Comparison of ENCODE assay signal across 14 cellular contexts in genomic region chr7:84100866-84101265, GRCh38.
A peak's percentile ranks its signal among the peaks of the same experiment; 100 is the strongest.
DNase-seq lines count a peak whose midpoint lies in the region; ATAC-seq, FAIRE-seq and TF ChIP-seq lines count a peak whose summit lies in the region.
"Had no signal": no experiment of that assay in that cellular context is flagged by ENCODE, and none has a peak within 500 bp of the region (broad histone marks: within the 10 kb centered on the region; RNA-seq: fewer than 3 reads in every experiment).

No MANE protein-coding gene starts in this region.

- in situ Hi-C loops in HepG2 (cut with HindIII; ENCODE audit: extremely low pct_ligation_motif_present, low pct_unique_long_range_greater_than_20kb) = no loop called here
- in situ Hi-C loops in SK-MEL-5 (cut with HindIII; ENCODE audit: low pct_unique_long_range_greater_than_20kb, low sequenced_read_pairs) = no loop called here

- intact Hi-C loops in HepG2 (cut with micrococcal nuclease; ENCODE audit: unreplicated experiment) = no loop called here
- intact Hi-C loops in right lobe of liver (cut with DNase I) = no loop called here

- no peaks in the 10 kb centered on the region for H4K20me1 ChIP-seq in HepG2 (ENCODE audit: insufficient read depth, low read length)
- H4K20me1 ChIP-seq: BLaER1 treated with 17β-estradiol and CSF1 and Interleukin-3, amounts not matched to agents 10 nM and 100 nM had no signal

- no peaks in the 10 kb centered on the region for H3K9me3 ChIP-seq in HepG2 (ENCODE audit: low read length)
- H3K9me3 ChIP-seq in right lobe of liver = no peaks in the 10 kb centered on the region
- H3K9me3 ChIP-seq in CD8-positive, alpha-beta memory T cell (ENCODE audit: low read length) = no peaks in the 10 kb centered on the region
- H3K9me3 ChIP-seq: BLaER1 treated with 17β-estradiol and CSF1 and Interleukin-3, amounts not matched to agents 10 nM and 100 nM; colonic mucosa had no signal

- H3K4me1 ChIP-seq in HepG2 (ENCODE audit: insufficient read depth, low read length) (no peaks in the 10 kb centered on the region), right lobe of liver (no peaks in the 10 kb centered on the region), foreskin keratinocyte (no peaks in the 10 kb centered on the region)
- no peaks in the 10 kb centered on the region for H3K4me1 ChIP-seq in CD8-positive, alpha-beta memory T cell (ENCODE audit: insufficient read depth, low read length)
- H3K4me1 ChIP-seq: colonic mucosa had no signal

- no peak overlapping the region for H3K27ac Mint-ChIP-seq in CD8-positive, alpha-beta memory T cell
- H3K27ac Mint-ChIP-seq: activated T-cell treated with anti-CD3 and anti-CD28 coated beads, Interleukin-2, amount 50 U/mL, for 24 hours; nephron had no signal

- CTCF ChIA-PET in HepG2 (lab: Yijun Ruan, JAX; ENCODE audit: low intra/inter-chr PET ratio, low total read pairs) = no interaction called here
- CTCF ChIA-PET in CD8-positive, alpha-beta memory T cell (lab: Charles Lee) = no interaction called here

- TF ChIP-seq EP300 in HepG2 (IDR thresholded peaks at IDR 0.05; ENCODE audit: low read depth in 2 of 2, low read length in 2 of 2) (no peak), HepG2 (CRISPR knock-in tag; IDR thresholded peaks at IDR 0.05; ENCODE audit: borderline replicate concordance) (no peak)

- DNase-seq in HepG2 (ENCODE audit: low spot score) = no peak
- no peak for DNase-seq in right lobe of liver
- DNase-seq in SK-MEL-5 (ENCODE audit: low read depth, low spot score) = peak; percentile 70
- DNase-seq in foreskin keratinocyte = peak in 1 of 2 donors; percentile 56
- no peak for DNase-seq in NCI-H526 (lab: John Stamatoyannopoulos, UW)
- no peak for DNase-seq in CD8-positive, alpha-beta memory T cell
- DNase-seq: activated T-cell treated with anti-CD3 and anti-CD28 coated beads, Interleukin-2, amount 50 U/mL, for 24 hours; colonic mucosa; NCI-H524; stimulated activated CD4-positive, alpha-beta T cell treated with anti-CD3 and anti-CD28 coated beads, Interleukin-1b, Interleukin-23, amount 100 ng/mL, for 48 hours had no signal

- 63% methylated on average over 1 of the region's 1 CpG for WGBS in HepG2 (ENCODE audit: low lambda C conversion rate)
- WGBS in right lobe of liver (ENCODE audit: insufficient coverage, low coverage, low lambda C conversion rate, missing lambda C conversion rate) = no CpG with 5 or more reads among the region's 1 CpG

- H3K4me3 ChIP-seq in HepG2 (replicated peaks in 1 of 3; ENCODE audit: insufficient read depth in 1 of 3, low read depth in 2 of 3, low read length in 3 of 3) (no peak overlapping the region), right lobe of liver (no peak overlapping the region)
- no peak overlapping the region for H3K4me3 ChIP-seq in CD8-positive, alpha-beta memory T cell (ENCODE audit: low read length)
- H3K4me3 ChIP-seq: BLaER1 treated with 17β-estradiol and CSF1 and Interleukin-3, amounts not matched to agents 10 nM and 100 nM; colonic mucosa had no signal

- H3K4me1 Mint-ChIP-seq in CD8-positive, alpha-beta memory T cell = no peaks in the 10 kb centered on the region

- H3K27ac ChIP-seq in HepG2 (ENCODE audit: extremely low read length, insufficient read depth, low read length) = no peak overlapping the region
- H3K27ac ChIP-seq in right lobe of liver = no peak overlapping the region
- no peak overlapping the region for H3K27ac ChIP-seq in foreskin keratinocyte
- no peak overlapping the region for H3K27ac ChIP-seq in CD8-positive, alpha-beta memory T cell (ENCODE audit: low read depth, low read length)
- H3K27ac ChIP-seq: BLaER1 treated with 17β-estradiol and CSF1 and Interleukin-3, amounts not matched to agents 10 nM and 100 nM; colonic mucosa had no signal

- no peak for TF ChIP-seq POLR2A in HepG2 (IDR thresholded peaks at IDR 0.05; ENCODE audit: insufficient read depth in 1 of 2, low read depth in 2 of 2, low read length in 2 of 2)
- TF ChIP-seq POLR2A in right lobe of liver (IDR thresholded peaks at IDR 0.05) = no peak

- TF ChIP-seq CTCF in HepG2 (CRISPR knock-in tag; IDR thresholded peaks at IDR 0.05) = no peak
- no peak for TF ChIP-seq CTCF in right lobe of liver (IDR thresholded peaks at IDR 0.05)
- TF ChIP-seq CTCF in foreskin keratinocyte (conservative IDR thresholded peaks at IDR 0.05) = peak; percentile 46

- H3K4me2 ChIP-seq in HepG2 (ENCODE audit: low read depth, low read length) = no peak overlapping the region
- H3K4me2 ChIP-seq: BLaER1 treated with 17β-estradiol and CSF1 and Interleukin-3, amounts not matched to agents 10 nM and 100 nM had no signal

- no peaks in the 10 kb centered on the region for H3K27me3 Mint-ChIP-seq in CD8-positive, alpha-beta memory T cell
- H3K27me3 Mint-ChIP-seq: activated T-cell treated with anti-CD3 and anti-CD28 coated beads, Interleukin-2, amount 50 U/mL, for 24 hours had no signal

- H3K79me2 ChIP-seq in HepG2 (ENCODE audit: insufficient read depth, low read length) = no peaks in the 10 kb centered on the region

- peaks cover 2 to 13% (median 5%) of the 10 kb centered on the region in 5 donors for H3K9me3 Mint-ChIP-seq in CD8-positive, alpha-beta memory T cell
- H3K9me3 Mint-ChIP-seq: activated T-cell treated with anti-CD3 and anti-CD28 coated beads, Interleukin-2, amount 50 U/mL, for 24 hours; nephron had no signal

- no TSS peak for BruUV-seq in HepG2 (replicated peaks; lab: Mats Ljungman, UMichigan)

- H3K36me3 ChIP-seq in HepG2 (replicated peaks in 1 of 2; ENCODE audit: control insufficient read depth in 1 of 2, insufficient read depth in 2 of 2, low read length in 2 of 2) = no peaks in the 10 kb centered on the region
- H3K36me3 ChIP-seq in right lobe of liver = no peaks in the 10 kb centered on the region
- no peaks in the 10 kb centered on the region for H3K36me3 ChIP-seq in CD8-positive, alpha-beta memory T cell (ENCODE audit: insufficient read depth, low read length)
- H3K36me3 ChIP-seq: BLaER1 treated with 17β-estradiol and CSF1 and Interleukin-3, amounts not matched to agents 10 nM and 100 nM; colonic mucosa had no signal

- H3K36me3 Mint-ChIP-seq in CD8-positive, alpha-beta memory T cell = no peaks in the 10 kb centered on the region

- no peak overlapping the region for H2AFZ ChIP-seq in HepG2 (ENCODE audit: low read length)

- H3K9ac ChIP-seq in HepG2 (ENCODE audit: insufficient read depth, low read depth, low read length) = no peak overlapping the region
- H3K9ac ChIP-seq: BLaER1 treated with 17β-estradiol and CSF1 and Interleukin-3, amounts not matched to agents 10 nM and 100 nM had no signal

- TF ChIP-seq RAD21 in HepG2 (CRISPR knock-in tag; IDR thresholded peaks at IDR 0.05) = no peak

- ATAC-seq in HepG2 (peak; percentile 59; the same call in 2 of the 3 replicates), right lobe of liver (no peak), foreskin keratinocyte (peak; percentile 96), GM21786 (IDR thresholded peaks at IDR 0.05; ENCODE audit: unreplicated experiment) (no peak), GM18867 (IDR thresholded peaks at IDR 0.05; ENCODE audit: unreplicated experiment) (no peak)

- FAIRE-seq in HepG2 (lab: Jason Lieb, UNC) = no peak

- POLR2A ChIA-PET in HepG2 (lab: Yijun Ruan, JAX) = no interaction called here
- POLR2A ChIA-PET in CD8-positive, alpha-beta memory T cell (lab: Charles Lee) = no interaction called here

- H3K27me3 ChIP-seq in HepG2 (ENCODE audit: control insufficient read depth in 1 of 2, insufficient read depth in 2 of 2, low read length in 2 of 2) (no peaks in the 10 kb centered on the region), right lobe of liver (no peaks in the 10 kb centered on the region), foreskin keratinocyte (no peaks in the 10 kb centered on the region)
- no peaks in the 10 kb centered on the region for H3K27me3 ChIP-seq in CD8-positive, alpha-beta memory T cell (ENCODE audit: insufficient read depth, low read length, poor library complexity, severe bottlenecking)
- H3K27me3 ChIP-seq: BLaER1 treated with 17β-estradiol and CSF1 and Interleukin-3, amounts not matched to agents 10 nM and 100 nM; colonic mucosa had no signal

- no peak overlapping the region for H3K4me3 Mint-ChIP-seq in CD8-positive, alpha-beta memory T cell
- H3K4me3 Mint-ChIP-seq: activated T-cell treated with anti-CD3 and anti-CD28 coated beads, Interleukin-2, amount 50 U/mL, for 24 hours; nephron had no signal

TF ChIP-seq in HepG2, 621 proteins besides CTCF, POLR2A, EP300 and RAD21:
- TF ChIP-seq AKAP8 (CRISPR knock-in tag; IDR thresholded peaks at IDR 0.05) (no peak), ZNF616 (CRISPR knock-in tag; IDR thresholded peaks at IDR 0.05; ENCODE audit: low read depth) (no peak), CREB1 (IDR thresholded peaks at IDR 0.05) (0 out of 2 replicates have a peak, but pooled peaks have one; percentile 26), CREB1 (CRISPR knock-in tag; IDR thresholded peaks at IDR 0.05) (no peak), RFXAP (CRISPR knock-in tag; IDR thresholded peaks at IDR 0.05; ENCODE audit: borderline replicate concordance) (no peak), RNF219 (CRISPR knock-in tag; IDR thresholded peaks at IDR 0.05) (no peak), ZNF232 (CRISPR knock-in tag; IDR thresholded peaks at IDR 0.05; ENCODE audit: borderline replicate concordance) (no peak), ATF7 (IDR thresholded peaks at IDR 0.05) (peak; percentile 80), ATF7 (CRISPR knock-in tag; IDR thresholded peaks at IDR 0.05) (no peak)

Comparison
In these comparisons a context has a peak if more than half of its experiments do, and no peak if none do; other contexts are left out.
1. ATAC-seq: peak in HepG2 (single experiment) and foreskin keratinocyte (single experiment); none in right lobe of liver (0 of 4), GM21786 (single experiment) and GM18867 (single experiment).